19 cellular contexts compared by ENCODE assay signal in genomic region chr2:197975956-197976519, GRCh38.
DNase-seq lines count a peak whose midpoint lies in the region; ATAC-seq and TF ChIP-seq lines count a peak whose summit lies in the region.
"Had no signal": no experiment of that assay in that cellular context is flagged by ENCODE, and none has a peak within 500 bp of the region (broad histone marks: within the 10 kb centered on the region; RNA-seq: fewer than 3 reads in every experiment).

No MANE protein-coding gene starts in this region.

- ATAC-seq in stimulated activated naive CD8-positive, alpha-beta T cell treated with anti-CD3 and anti-CD28 coated beads, Interleukin-15, Interleukin-2, amounts not matched to agents 100 U/mL and 50 U/mL, for 24 hours = no peak
- no peak for ATAC-seq in upper lobe of left lung (ENCODE audit: low FRiP score in 2 of 2)
- ATAC-seq in HG03097 (IDR thresholded peaks at IDR 0.05; ENCODE audit: low FRiP score, unreplicated experiment) = no peak
- ATAC-seq: PC-3 had no signal

- H3K27ac Mint-ChIP-seq in nephron = peak overlapping the region in 2 of 3 experiments; percentile 36 to 56
- H3K27ac Mint-ChIP-seq: B cell had no signal

- H3K27me3 Mint-ChIP-seq in nephron (ENCODE audit: low read depth) = no peaks in the 10 kb centered on the region

- H3K4me1 ChIP-seq in HEK293 (ENCODE audit: control insufficient read depth, insufficient read depth, low read length) = no peaks in the 10 kb centered on the region
- peaks cover 0 to 4% (median 2%) of the 10 kb centered on the region in 4 donors for H3K4me1 ChIP-seq in upper lobe of left lung
- H3K4me1 ChIP-seq: SJCRH30 had no signal

- H3K4me3 ChIP-seq in AG10803 (ENCODE audit: low read length) (no peak overlapping the region), HEK293 (ENCODE audit: low read depth, low read length) (no peak overlapping the region), coronary artery (peak overlapping the region; percentile 1), upper lobe of left lung (no peak overlapping the region)
- H3K4me3 ChIP-seq: SJCRH30 had no signal

- H3K9me3 ChIP-seq in HEK293 (ENCODE audit: control insufficient read depth, insufficient read depth, low read depth, low read length) (no peaks in the 10 kb centered on the region), upper lobe of left lung (no peaks in the 10 kb centered on the region)
- H3K9me3 ChIP-seq: SJCRH30 had no signal

- no peak for TF ChIP-seq EP300 in upper lobe of left lung (IDR thresholded peaks at IDR 0.05)

- H3K36me3 Mint-ChIP-seq in nephron (ENCODE audit: low read depth) = no peaks in the 10 kb centered on the region

- H3K27ac ChIP-seq in HEK293 (ENCODE audit: extremely low read depth, low read depth, low read length) = no peak overlapping the region
- H3K27ac ChIP-seq in coronary artery = peak overlapping the region; percentile 63 to 66
- H3K27ac ChIP-seq in upper lobe of left lung = no peak overlapping the region
- H3K27ac ChIP-seq: KMS-11, SJCRH30 had no signal

- CTCF ChIA-PET in HEK293 (lab: Yijun Ruan, JAX) = no interaction called here

- no peaks in the 10 kb centered on the region for H3K9me3 Mint-ChIP-seq in nephron

- TF ChIP-seq POLR2A in upper lobe of left lung (IDR thresholded peaks at IDR 0.05) = no peak

- TF ChIP-seq CTCF in AG10803 (conservative IDR thresholded peaks at IDR 0.05; ENCODE audit: low read length) (no peak), HEK293 (tag by site-specific recombination; IDR thresholded peaks at IDR 0.05) (no peak), coronary artery (IDR thresholded peaks at IDR 0.05) (no peak), nephron (IDR thresholded peaks at IDR 0.05; ENCODE audit: unreplicated experiment in 3 of 3) (no peak), upper lobe of left lung (IDR thresholded peaks at IDR 0.05) (no peak)

- H3K4me3 Mint-ChIP-seq in nephron = no peak overlapping the region
- H3K4me3 Mint-ChIP-seq: B cell had no signal

- H3K36me3 ChIP-seq in HEK293 (ENCODE audit: control insufficient read depth in 2 of 2, insufficient read depth in 1 of 2, low read length in 2 of 2) (no peaks in the 10 kb centered on the region; a peak in 1 of 3 replicates), upper lobe of left lung (no peaks in the 10 kb centered on the region)
- H3K36me3 ChIP-seq: SJCRH30 had no signal

- WGBS in upper lobe of left lung, 2 donors = 73 to 79% methylated on average over 5 of the region's 5 CpGs

- H3K4me1 Mint-ChIP-seq in nephron = peaks cover 32% of the 10 kb centered on the region
- H3K4me1 Mint-ChIP-seq: B cell had no signal

- POLR2A ChIA-PET in HEK293 (lab: Yijun Ruan, JAX) = no interaction called here

- H3K27me3 ChIP-seq in upper lobe of left lung = no peaks in the 10 kb centered on the region
- H3K27me3 ChIP-seq: SJCRH30 had no signal

- DNase-seq in AG10803 (ENCODE audit: low read depth) (peak; percentile 23), coronary artery (ENCODE audit: low spot score) (no peak), upper lobe of left lung (no peak)
- no peak for DNase-seq in stimulated activated naive CD8-positive, alpha-beta T cell treated with anti-CD3 and anti-CD28 coated beads, Interleukin-15, Interleukin-2, amounts not matched to agents 100 U/mL and 50 U/mL, for 24 hours
- DNase-seq: COR-L47, DMS 273 treated with DMSO at 0.1 percent for 48 hours, DND-41, NCI-H1436, NCI-H1930, NCI-H345, NCI-H524 treated with DMSO at 0.1 percent for 48 hours, PC-3, RPMI8226, SJCRH30 had no signal

TF ChIP-seq in HEK293, 187 proteins besides CTCF, POLR2A, EP300 and RAD21:
- TF ChIP-seq PRDM1 (tag by site-specific recombination; IDR thresholded peaks at IDR 0.05) (peak; percentile 48; the same call in 1 of the 2 replicates), KLF1 (tag by site-specific recombination; IDR thresholded peaks at IDR 0.05) (no peak), ZNF560 (tag by site-specific recombination; IDR thresholded peaks at IDR 0.05; ENCODE audit: borderline replicate concordance) (no peak), ZNF561 (tag by site-specific recombination; IDR thresholded peaks at IDR 0.05; ENCODE audit: borderline replicate concordance) (no peak), TRIM28 (IDR thresholded peaks at IDR 0.05; ENCODE audit: borderline replicate concordance, low read length) (no peak)

Comparison
In these comparisons a context has a peak if more than half of its experiments do, and no peak if none do; other contexts are left out.
1. H3K27ac ChIP-seq: peak in coronary artery (2 of 2); none in HEK293 (single experiment) and upper lobe of left lung (0 of 4).